ENCODE assay signal across 1 cellular context in the genomic region with DNA sequence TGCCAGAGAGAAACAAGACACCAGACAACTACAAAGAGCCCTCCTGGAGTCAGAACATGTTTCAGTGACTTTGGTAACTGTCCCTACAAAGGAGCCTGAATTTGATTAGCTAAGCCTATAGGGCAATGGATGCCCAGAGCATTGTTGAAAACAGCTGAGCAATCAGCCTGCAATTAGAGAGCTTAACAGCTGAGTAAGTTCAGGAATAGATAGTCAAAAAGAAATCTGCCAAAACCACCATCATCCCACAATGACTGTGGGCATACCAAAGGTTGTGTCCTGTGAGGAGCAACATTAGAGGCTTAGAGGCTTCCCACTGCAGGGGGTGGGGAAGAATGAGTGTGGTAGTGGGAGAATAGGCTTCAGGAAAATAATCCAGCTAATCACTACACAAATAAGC.
TF ChIP-seq lines count a peak whose summit lies in the region.

No MANE protein-coding gene starts in this region.

TF ChIP-seq in HepG2, 621 proteins besides CTCF, POLR2A, EP300 and RAD21:
- TF ChIP-seq, protein P1, sequence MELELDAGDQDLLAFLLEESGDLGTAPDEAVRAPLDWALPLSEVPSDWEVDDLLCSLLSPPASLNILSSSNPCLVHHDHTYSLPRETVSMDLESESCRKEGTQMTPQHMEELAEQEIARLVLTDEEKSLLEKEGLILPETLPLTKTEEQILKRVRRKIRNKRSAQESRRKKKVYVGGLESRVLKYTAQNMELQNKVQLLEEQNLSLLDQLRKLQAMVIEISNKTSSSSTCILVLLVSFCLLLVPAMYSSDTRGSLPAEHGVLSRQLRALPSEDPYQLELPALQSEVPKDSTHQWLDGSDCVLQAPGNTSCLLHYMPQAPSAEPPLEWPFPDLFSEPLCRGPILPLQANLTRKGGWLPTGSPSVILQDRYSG (CRISPR knock-in tag; IDR thresholded peaks at IDR 0.05) = no peak
- TF ChIP-seq, protein P2, sequence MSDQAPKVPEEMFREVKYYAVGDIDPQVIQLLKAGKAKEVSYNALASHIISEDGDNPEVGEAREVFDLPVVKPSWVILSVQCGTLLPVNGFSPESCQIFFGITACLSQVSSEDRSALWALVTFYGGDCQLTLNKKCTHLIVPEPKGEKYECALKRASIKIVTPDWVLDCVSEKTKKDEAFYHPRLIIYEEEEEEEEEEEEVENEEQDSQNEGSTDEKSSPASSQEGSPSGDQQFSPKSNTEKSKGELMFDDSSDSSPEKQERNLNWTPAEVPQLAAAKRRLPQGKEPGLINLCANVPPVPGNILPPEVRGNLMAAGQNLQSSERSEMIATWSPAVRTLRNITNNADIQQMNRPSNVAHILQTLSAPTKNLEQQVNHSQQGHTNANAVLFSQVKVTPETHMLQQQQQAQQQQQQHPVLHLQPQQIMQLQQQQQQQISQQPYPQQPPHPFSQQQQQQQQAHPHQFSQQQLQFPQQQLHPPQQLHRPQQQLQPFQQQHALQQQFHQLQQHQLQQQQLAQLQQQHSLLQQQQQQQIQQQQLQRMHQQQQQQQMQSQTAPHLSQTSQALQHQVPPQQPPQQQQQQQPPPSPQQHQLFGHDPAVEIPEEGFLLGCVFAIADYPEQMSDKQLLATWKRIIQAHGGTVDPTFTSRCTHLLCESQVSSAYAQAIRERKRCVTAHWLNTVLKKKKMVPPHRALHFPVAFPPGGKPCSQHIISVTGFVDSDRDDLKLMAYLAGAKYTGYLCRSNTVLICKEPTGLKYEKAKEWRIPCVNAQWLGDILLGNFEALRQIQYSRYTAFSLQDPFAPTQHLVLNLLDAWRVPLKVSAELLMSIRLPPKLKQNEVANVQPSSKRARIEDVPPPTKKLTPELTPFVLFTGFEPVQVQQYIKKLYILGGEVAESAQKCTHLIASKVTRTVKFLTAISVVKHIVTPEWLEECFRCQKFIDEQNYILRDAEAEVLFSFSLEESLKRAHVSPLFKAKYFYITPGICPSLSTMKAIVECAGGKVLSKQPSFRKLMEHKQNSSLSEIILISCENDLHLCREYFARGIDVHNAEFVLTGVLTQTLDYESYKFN (CRISPR knock-in tag; conservative IDR thresholded peaks at IDR 0.05) = no peak
- TF ChIP-seq, protein P3, sequence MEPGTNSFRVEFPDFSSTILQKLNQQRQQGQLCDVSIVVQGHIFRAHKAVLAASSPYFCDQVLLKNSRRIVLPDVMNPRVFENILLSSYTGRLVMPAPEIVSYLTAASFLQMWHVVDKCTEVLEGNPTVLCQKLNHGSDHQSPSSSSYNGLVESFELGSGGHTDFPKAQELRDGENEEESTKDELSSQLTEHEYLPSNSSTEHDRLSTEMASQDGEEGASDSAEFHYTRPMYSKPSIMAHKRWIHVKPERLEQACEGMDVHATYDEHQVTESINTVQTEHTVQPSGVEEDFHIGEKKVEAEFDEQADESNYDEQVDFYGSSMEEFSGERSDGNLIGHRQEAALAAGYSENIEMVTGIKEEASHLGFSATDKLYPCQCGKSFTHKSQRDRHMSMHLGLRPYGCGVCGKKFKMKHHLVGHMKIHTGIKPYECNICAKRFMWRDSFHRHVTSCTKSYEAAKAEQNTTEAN (CRISPR knock-in tag; conservative IDR thresholded peaks at IDR 0.05) = no peak
- TF ChIP-seq SMYD3 (CRISPR knock-in tag; IDR thresholded peaks at IDR 0.05) (no peak), ZNF569 (CRISPR knock-in tag; IDR thresholded peaks at IDR 0.05; ENCODE audit: borderline replicate concordance) (no peak), ADNP (CRISPR knock-in tag; IDR thresholded peaks at IDR 0.05) (no peak), PITX1 (CRISPR knock-in tag; IDR thresholded peaks at IDR 0.05) (no peak), CENPT (CRISPR knock-in tag; IDR thresholded peaks at IDR 0.05; ENCODE audit: low read depth) (no peak), ZNF260 (CRISPR knock-in tag; IDR thresholded peaks at IDR 0.05; ENCODE audit: borderline replicate concordance, low read depth) (no peak), ZNF713 (CRISPR knock-in tag; IDR thresholded peaks at IDR 0.05) (no peak), TCF7L2 (IDR thresholded peaks at IDR 0.05; ENCODE audit: low read depth, low read length) (no peak)
- TF ChIP-seq, protein P4, sequence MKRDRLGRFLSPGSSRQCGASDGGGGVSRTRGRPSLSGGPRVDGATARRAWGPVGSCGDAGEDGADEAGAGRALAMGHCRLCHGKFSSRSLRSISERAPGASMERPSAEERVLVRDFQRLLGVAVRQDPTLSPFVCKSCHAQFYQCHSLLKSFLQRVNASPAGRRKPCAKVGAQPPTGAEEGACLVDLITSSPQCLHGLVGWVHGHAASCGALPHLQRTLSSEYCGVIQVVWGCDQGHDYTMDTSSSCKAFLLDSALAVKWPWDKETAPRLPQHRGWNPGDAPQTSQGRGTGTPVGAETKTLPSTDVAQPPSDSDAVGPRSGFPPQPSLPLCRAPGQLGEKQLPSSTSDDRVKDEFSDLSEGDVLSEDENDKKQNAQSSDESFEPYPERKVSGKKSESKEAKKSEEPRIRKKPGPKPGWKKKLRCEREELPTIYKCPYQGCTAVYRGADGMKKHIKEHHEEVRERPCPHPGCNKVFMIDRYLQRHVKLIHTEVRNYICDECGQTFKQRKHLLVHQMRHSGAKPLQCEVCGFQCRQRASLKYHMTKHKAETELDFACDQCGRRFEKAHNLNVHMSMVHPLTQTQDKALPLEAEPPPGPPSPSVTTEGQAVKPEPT (CRISPR knock-in tag; IDR thresholded peaks at IDR 0.05; ENCODE audit: low read depth) = no peak
